In the genomic region with DNA sequence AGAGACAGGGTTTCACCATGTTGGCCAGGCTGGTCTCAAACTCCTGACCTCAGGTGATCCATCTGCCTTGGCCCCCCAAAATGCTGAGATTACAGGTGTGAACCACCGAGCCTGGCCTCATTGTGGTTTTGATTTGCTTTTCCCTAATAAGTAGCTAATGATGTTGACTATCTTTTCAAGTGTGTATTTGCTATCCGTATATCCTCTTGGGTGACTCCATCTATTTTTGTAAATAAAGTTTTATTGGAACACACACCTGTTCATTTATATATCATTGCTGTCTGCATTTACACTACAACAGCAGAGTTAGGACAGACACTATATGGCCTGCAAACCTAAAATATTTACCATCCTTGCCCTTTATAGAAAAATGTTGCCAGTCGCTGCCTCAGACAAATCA, we compare ENCODE assay signal across 11 cellular contexts. TPM values are rescaled to one million over a fixed set of nuclear protein-coding genes. Genes with fewer than 3 reads are reported as not detected.
"Had no signal": no experiment of that assay in that cellular context is flagged by ENCODE, and none has a peak within 500 bp of the region (broad histone marks: within the 10 kb centered on the region; RNA-seq: fewer than 3 reads in every experiment).

No MANE protein-coding gene starts in this region.

- DNase-seq: GOT3, H7, H9, HCEC 1CT, HFFc6 had no signal

- H3K36me3 ChIP-seq: HAP-1 had no signal

- H3K9me3 ChIP-seq: HAP-1 had no signal

- H3K4me1 ChIP-seq: HAP-1 had no signal

- H3K4me2 ChIP-seq: GM23338 had no signal

- H3K9ac ChIP-seq: GM23248 had no signal

- H2AFZ ChIP-seq: GM23248, GM23338 had no signal

- FAIRE-seq: H1, H54 had no signal

- H3K4me3 ChIP-seq: GM23248, GM23338, HAP-1 had no signal

- ATAC-seq: GM23338, HCT116 had no signal

- H3K27ac ChIP-seq: GM23248 had no signal

RNA-seq across cellular contexts. Expression of a gene that starts 13.7 kb away (rescaled TPM):
- total RNA-seq: GM23248, HFFc6 had no signal
- polyA plus RNA-seq: GM23248 had no signal
